ENCODE assay signal across 3 cellular contexts in genomic region chr5:64221911-64222310, GRCh38.
A peak's percentile ranks its signal among the peaks of the same experiment; 100 is the strongest.
TF ChIP-seq lines count a peak whose summit lies in the region.

No MANE protein-coding gene starts in this region.

TF ChIP-seq in HepG2, 621 proteins besides CTCF, POLR2A, EP300 and RAD21:
- TF ChIP-seq ZNF224 (CRISPR knock-in tag; IDR thresholded peaks at IDR 0.05) (no peak), MAFK (conservative IDR thresholded peaks at IDR 0.05 in 1 of 2, IDR thresholded peaks at IDR 0.05 in 1 of 2; ENCODE audit: low read length in 2 of 2) (peak; percentile 76 to 80), NFKBIZ (CRISPR knock-in tag; IDR thresholded peaks at IDR 0.05) (no peak), CREM (IDR thresholded peaks at IDR 0.05) (no peak), CREM (CRISPR knock-in tag; IDR thresholded peaks at IDR 0.05) (no peak), IKZF5 (CRISPR knock-in tag; IDR thresholded peaks at IDR 0.05) (no peak), NFYB (CRISPR knock-in tag; IDR thresholded peaks at IDR 0.05) (no peak), MAFF (IDR thresholded peaks at IDR 0.05; ENCODE audit: low read depth, low read length) (peak; percentile 64), NR2F2 (IDR thresholded peaks at IDR 0.05; ENCODE audit: borderline replicate concordance, low read depth) (no peak)

TF ChIP-seq in A549, 52 proteins besides CTCF, POLR2A, EP300 and RAD21:
- TF ChIP-seq MAFK (IDR thresholded peaks at IDR 0.05; ENCODE audit: partially characterized antibody) (peak; percentile 77), NPAS2 (CRISPR knock-in tag; IDR thresholded peaks at IDR 0.05; ENCODE audit: borderline replicate concordance) (no peak), NFE2L2 (conservative IDR thresholded peaks at IDR 0.05; ENCODE audit: low read length) (no peak), BHLHE40 (IDR thresholded peaks at IDR 0.05; ENCODE audit: low read depth, low read length) (no peak), JUN (IDR thresholded peaks at IDR 0.05) (no peak), FOXS1 (CRISPR knock-in tag; IDR thresholded peaks at IDR 0.05) (no peak), CBX8 (IDR thresholded peaks at IDR 0.05) (no peak)
- TF ChIP-seq, protein P1, sequence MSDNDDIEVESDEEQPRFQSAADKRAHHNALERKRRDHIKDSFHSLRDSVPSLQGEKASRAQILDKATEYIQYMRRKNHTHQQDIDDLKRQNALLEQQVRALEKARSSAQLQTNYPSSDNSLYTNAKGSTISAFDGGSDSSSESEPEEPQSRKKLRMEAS (IDR thresholded peaks at IDR 0.05): no peak
- TF ChIP-seq, protein P2, sequence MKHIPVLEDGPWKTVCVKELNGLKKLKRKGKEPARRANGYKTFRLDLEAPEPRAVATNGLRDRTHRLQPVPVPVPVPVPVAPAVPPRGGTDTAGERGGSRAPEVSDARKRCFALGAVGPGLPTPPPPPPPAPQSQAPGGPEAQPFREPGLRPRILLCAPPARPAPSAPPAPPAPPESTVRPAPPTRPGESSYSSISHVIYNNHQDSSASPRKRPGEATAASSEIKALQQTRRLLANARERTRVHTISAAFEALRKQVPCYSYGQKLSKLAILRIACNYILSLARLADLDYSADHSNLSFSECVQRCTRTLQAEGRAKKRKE (CRISPR knock-in tag; IDR thresholded peaks at IDR 0.05; ENCODE audit: low read depth): no peak

TF ChIP-seq in IMR-90, 13 proteins besides CTCF, POLR2A, EP300 and RAD21:
- TF ChIP-seq SMC3 (IDR thresholded peaks at IDR 0.05; ENCODE audit: low read depth, low read length): no peak
- TF ChIP-seq MAFK (IDR thresholded peaks at IDR 0.05; ENCODE audit: low read depth, low read length): peak; percentile 61
- no peak for TF ChIP-seq CHD1 (IDR thresholded peaks at IDR 0.05; ENCODE audit: low read depth, low read length)
